In the genomic region with DNA sequence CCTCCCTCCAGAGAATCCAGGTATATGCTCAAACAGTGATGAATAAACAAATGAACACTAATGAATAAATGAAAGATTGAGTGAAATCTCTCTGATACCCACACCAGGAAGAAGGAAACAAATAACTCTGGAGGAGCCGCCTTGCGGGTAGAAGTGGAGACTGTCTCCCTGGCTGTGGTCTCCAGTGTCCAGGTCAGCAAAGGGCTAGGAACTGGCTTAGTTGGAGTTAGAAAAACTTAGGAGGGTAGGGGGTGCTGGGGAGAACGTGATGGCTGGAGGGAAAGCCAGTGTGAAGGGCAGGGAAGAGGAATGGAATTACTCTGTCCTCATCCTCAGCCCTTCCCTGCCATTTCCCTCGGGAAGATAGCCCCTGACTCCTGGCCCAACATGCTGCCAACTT, we compare ENCODE assay signal across 8 cellular contexts. TPM values are rescaled to one million over a fixed set of nuclear protein-coding genes. Genes with fewer than 3 reads are reported as not detected.
DNase-seq lines count a peak whose midpoint lies in the region; ATAC-seq and TF ChIP-seq lines count a peak whose summit lies in the region.

No MANE protein-coding gene starts in this region.

- H3K27me3 ChIP-seq in foreskin keratinocyte (no peaks in the 10 kb centered on the region), rectal smooth muscle tissue (ENCODE audit: control insufficient read depth, insufficient read depth, low read length) (no peaks in the 10 kb centered on the region)

- DNase-seq in AG10803 (ENCODE audit: low read depth) (no peak), astrocyte of the spinal cord (ENCODE audit: low read depth, low spot score) (no peak), foreskin keratinocyte (no peak), NOMO-1 treated with DMSO at 0.1 percent for 48 hours (lab: John Stamatoyannopoulos, UW; ENCODE audit: unreplicated experiment) (no peak), NCI-H1436 (lab: John Stamatoyannopoulos, UW) (no peak)
- DNase-seq in activated CD8-positive, alpha-beta memory T cell treated with anti-CD3 and anti-CD28 coated beads, Interleukin-2, amount 50 U/mL, for 4 hours = no peak

- ATAC-seq in foreskin keratinocyte (peak; percentile 27), HG03354 (IDR thresholded peaks at IDR 0.05; ENCODE audit: poor library complexity, severe bottlenecking, unreplicated experiment) (no peak)

- H3K4me3 ChIP-seq in AG10803 (ENCODE audit: low read length) (peak overlapping the region; percentile 64), astrocyte of the spinal cord (ENCODE audit: low read depth, low read length) (peak overlapping the region; percentile 29), rectal smooth muscle tissue (ENCODE audit: low read length) (peak overlapping the region; percentile 67)

- H3K36me3 ChIP-seq in rectal smooth muscle tissue (ENCODE audit: control insufficient read depth, insufficient read depth, low read length) = no peaks in the 10 kb centered on the region

- H3K9ac ChIP-seq in rectal smooth muscle tissue (ENCODE audit: low read length) = peak overlapping the region; percentile 34

- H3K27ac ChIP-seq in foreskin keratinocyte = peak overlapping the region; percentile 15
- no peak overlapping the region for H3K27ac ChIP-seq in rectal smooth muscle tissue (ENCODE audit: low read depth, low read length)

- in situ Hi-C loops in astrocyte of the spinal cord (cut with HindIII; ENCODE audit: low sequenced_read_pairs) = no loop called here

- H3K4me1 ChIP-seq in foreskin keratinocyte = peaks cover 3% of the 10 kb centered on the region
- no peaks in the 10 kb centered on the region for H3K4me1 ChIP-seq in rectal smooth muscle tissue (ENCODE audit: control insufficient read depth, insufficient read depth, low read length)

- TF ChIP-seq CTCF in AG10803 (conservative IDR thresholded peaks at IDR 0.05; ENCODE audit: low read length) (no peak), astrocyte of the spinal cord (IDR thresholded peaks at IDR 0.05; ENCODE audit: low read depth, low read length) (no peak), foreskin keratinocyte (conservative IDR thresholded peaks at IDR 0.05) (peak; percentile 31)

RNA-seq across cellular contexts. Expression of gene RHBDL2, which starts 0.5 kb away (rescaled TPM):
- 6.3 and 10.6 TPM in 2 replicates for total RNA-seq in foreskin keratinocyte
- 7.2 and 8.6 TPM in 2 replicates for polyA plus RNA-seq in foreskin keratinocyte

RNA-seq across cellular contexts. Expression of gene AKIRIN1, which starts 50.0 kb away (rescaled TPM):
- total RNA-seq in foreskin keratinocyte = 52.4 and 55.7 TPM in 2 replicates
- 31.1 and 35.9 TPM in 2 replicates for polyA plus RNA-seq in foreskin keratinocyte

RNA-seq across cellular contexts. Expression of gene GJA9, which starts 59.7 kb away (rescaled TPM):
- 0.21 and 0.27 TPM in 2 replicates for total RNA-seq in foreskin keratinocyte
- 0.26 and 0.37 TPM in 2 replicates for polyA plus RNA-seq in foreskin keratinocyte
